1 cellular context compared by ENCODE assay signal in the genomic region with DNA sequence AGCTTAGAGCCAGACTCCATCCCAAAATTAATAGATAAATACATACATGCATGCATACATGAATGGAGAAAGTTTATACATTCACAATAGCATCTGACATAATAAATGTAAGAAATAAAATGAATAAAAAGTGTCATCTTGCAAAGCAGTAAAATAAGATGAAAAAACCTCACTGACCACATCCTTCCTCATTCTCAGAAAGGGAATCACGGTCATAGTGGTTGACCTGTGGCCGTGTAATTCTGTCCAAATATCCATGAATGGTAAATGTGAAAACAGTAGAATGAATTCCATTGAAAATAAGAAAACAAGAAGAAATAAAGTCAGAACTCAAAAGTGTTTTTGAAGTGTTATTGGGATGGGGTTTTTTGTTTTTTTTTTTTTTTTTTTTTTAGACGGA.
TF ChIP-seq lines count a peak whose summit lies in the region.

No MANE protein-coding gene starts in this region.

TF ChIP-seq in GM12878, 131 proteins besides CTCF, POLR2A, EP300 and RAD21 (continues in another document):
- no peak for TF ChIP-seq ESRRA (IDR thresholded peaks at IDR 0.05; ENCODE audit: low read length)
- TF ChIP-seq LARP7 (IDR thresholded peaks at IDR 0.05): no peak
- no peak for TF ChIP-seq KLF5 (IDR thresholded peaks at IDR 0.05; ENCODE audit: partially characterized antibody)
- TF ChIP-seq PML (IDR thresholded peaks at IDR 0.05; ENCODE audit: low read length): no peak
- TF ChIP-seq KAT2A (conservative IDR thresholded peaks at IDR 0.05; ENCODE audit: control insufficient read depth, low read depth, low read length): no peak
- no peak for TF ChIP-seq RAD51 (IDR thresholded peaks at IDR 0.05)
- TF ChIP-seq FOS (IDR thresholded peaks at IDR 0.05; ENCODE audit: borderline replicate concordance, extremely low read depth, insufficient read length): no peak
- TF ChIP-seq SUPT20H (IDR thresholded peaks at IDR 0.05; ENCODE audit: borderline replicate concordance, control insufficient read depth, low read depth, low read length): no peak
- peak; percentile 19; the same call in 1 of the 2 replicates for TF ChIP-seq JUNB (IDR thresholded peaks at IDR 0.05)
- no peak for TF ChIP-seq SIN3A (IDR thresholded peaks at IDR 0.05; ENCODE audit: low read depth, low read length)
- TF ChIP-seq IKZF2 (IDR thresholded peaks at IDR 0.05): peak; percentile 53 to 60; a peak in 3 of 4 replicates
- peak; percentile 20 to 22; a peak in 1 of 4 replicates for TF ChIP-seq BHLHE40 (IDR thresholded peaks at IDR 0.05; ENCODE audit: borderline replicate concordance in 1 of 2, low read depth in 2 of 2, low read length in 1 of 2)
- no peak for TF ChIP-seq MXI1 (IDR thresholded peaks at IDR 0.05; ENCODE audit: low read depth, low read length)
- TF ChIP-seq NR2F1 (conservative IDR thresholded peaks at IDR 0.05): peak; percentile 38; the same call in 1 of the 2 replicates
- TF ChIP-seq SMAD1 (IDR thresholded peaks at IDR 0.05; ENCODE audit: low read depth, partially characterized antibody): no peak
- no peak for TF ChIP-seq RCOR1 (conservative IDR thresholded peaks at IDR 0.05; ENCODE audit: low read depth, low read length)
- no peak for TF ChIP-seq CHD1 (IDR thresholded peaks at IDR 0.05; ENCODE audit: low read depth, low read length)
- no peak for TF ChIP-seq ASH2L (IDR thresholded peaks at IDR 0.05; ENCODE audit: borderline replicate concordance, low read depth)
- TF ChIP-seq, protein P1, sequence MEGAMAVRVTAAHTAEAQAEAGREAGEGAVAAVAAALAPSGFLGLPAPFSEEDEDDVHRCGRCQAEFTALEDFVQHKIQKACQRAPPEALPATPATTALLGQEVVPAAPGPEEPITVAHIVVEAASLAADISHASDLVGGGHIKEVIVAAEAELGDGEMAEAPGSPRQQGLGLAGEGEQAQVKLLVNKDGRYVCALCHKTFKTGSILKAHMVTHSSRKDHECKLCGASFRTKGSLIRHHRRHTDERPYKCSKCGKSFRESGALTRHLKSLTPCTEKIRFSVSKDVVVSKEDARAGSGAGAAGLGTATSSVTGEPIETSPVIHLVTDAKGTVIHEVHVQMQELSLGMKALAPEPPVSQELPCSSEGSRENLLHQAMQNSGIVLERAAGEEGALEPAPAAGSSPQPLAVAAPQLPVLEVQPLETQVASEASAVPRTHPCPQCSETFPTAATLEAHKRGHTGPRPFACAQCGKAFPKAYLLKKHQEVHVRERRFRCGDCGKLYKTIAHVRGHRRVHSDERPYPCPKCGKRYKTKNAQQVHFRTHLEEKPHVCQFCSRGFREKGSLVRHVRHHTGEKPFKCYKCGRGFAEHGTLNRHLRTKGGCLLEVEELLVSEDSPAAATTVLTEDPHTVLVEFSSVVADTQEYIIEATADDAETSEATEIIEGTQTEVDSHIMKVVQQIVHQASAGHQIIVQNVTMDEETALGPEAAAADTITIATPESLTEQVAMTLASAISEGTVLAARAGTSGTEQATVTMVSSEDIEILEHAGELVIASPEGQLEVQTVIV (IDR thresholded peaks at IDR 0.05; ENCODE audit: borderline replicate concordance, partially characterized antibody): no peak
- TF ChIP-seq DPF2 (IDR thresholded peaks at IDR 0.05): no peak
- no peak for TF ChIP-seq SMAD5 (IDR thresholded peaks at IDR 0.05; ENCODE audit: low read depth)
- TF ChIP-seq ZZZ3 (IDR thresholded peaks at IDR 0.05; ENCODE audit: control insufficient read depth, insufficient read length, low read depth): no peak
- peak; percentile 95 for TF ChIP-seq RUNX3 (IDR thresholded peaks at IDR 0.05; ENCODE audit: low read length)
- TF ChIP-seq GABPA (IDR thresholded peaks at IDR 0.05; ENCODE audit: low read depth): no peak
- TF ChIP-seq BCL3 (IDR thresholded peaks at IDR 0.05; ENCODE audit: borderline replicate concordance, insufficient read depth, low read depth, low read length, poor library complexity, severe bottlenecking): no peak
- TF ChIP-seq ZSCAN29 (IDR thresholded peaks at IDR 0.05): no peak
- TF ChIP-seq PAX5 (IDR thresholded peaks at IDR 0.05; ENCODE audit: borderline replicate concordance, low read depth, low read length): peak; percentile 28; the same call in 1 of the 2 replicates
- TF ChIP-seq YY1 (IDR thresholded peaks at IDR 0.05; ENCODE audit: low read depth, low read length): no peak
- TF ChIP-seq, protein P2, sequence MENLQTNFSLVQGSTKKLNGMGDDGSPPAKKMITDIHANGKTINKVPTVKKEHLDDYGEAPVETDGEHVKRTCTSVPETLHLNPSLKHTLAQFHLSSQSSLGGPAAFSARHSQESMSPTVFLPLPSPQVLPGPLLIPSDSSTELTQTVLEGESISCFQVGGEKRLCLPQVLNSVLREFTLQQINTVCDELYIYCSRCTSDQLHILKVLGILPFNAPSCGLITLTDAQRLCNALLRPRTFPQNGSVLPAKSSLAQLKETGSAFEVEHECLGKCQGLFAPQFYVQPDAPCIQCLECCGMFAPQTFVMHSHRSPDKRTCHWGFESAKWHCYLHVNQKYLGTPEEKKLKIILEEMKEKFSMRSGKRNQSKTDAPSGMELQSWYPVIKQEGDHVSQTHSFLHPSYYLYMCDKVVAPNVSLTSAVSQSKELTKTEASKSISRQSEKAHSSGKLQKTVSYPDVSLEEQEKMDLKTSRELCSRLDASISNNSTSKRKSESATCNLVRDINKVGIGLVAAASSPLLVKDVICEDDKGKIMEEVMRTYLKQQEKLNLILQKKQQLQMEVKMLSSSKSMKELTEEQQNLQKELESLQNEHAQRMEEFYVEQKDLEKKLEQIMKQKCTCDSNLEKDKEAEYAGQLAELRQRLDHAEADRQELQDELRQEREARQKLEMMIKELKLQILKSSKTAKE (IDR thresholded peaks at IDR 0.05; ENCODE audit: low read depth, poor library complexity, severe bottlenecking): no peak
- TF ChIP-seq TCF7 (IDR thresholded peaks at IDR 0.05; ENCODE audit: borderline replicate concordance): no peak
- TF ChIP-seq NFIC (IDR thresholded peaks at IDR 0.05; ENCODE audit: low read depth, low read length): peak; percentile 60
- TF ChIP-seq CUX1 (IDR thresholded peaks at IDR 0.05; ENCODE audit: insufficient replicate concordance, low read depth, low read length): no peak
- TF ChIP-seq PBX3 (IDR thresholded peaks at IDR 0.05; ENCODE audit: insufficient replicate concordance, low read depth, low read length): no peak
- TF ChIP-seq, protein P3, sequence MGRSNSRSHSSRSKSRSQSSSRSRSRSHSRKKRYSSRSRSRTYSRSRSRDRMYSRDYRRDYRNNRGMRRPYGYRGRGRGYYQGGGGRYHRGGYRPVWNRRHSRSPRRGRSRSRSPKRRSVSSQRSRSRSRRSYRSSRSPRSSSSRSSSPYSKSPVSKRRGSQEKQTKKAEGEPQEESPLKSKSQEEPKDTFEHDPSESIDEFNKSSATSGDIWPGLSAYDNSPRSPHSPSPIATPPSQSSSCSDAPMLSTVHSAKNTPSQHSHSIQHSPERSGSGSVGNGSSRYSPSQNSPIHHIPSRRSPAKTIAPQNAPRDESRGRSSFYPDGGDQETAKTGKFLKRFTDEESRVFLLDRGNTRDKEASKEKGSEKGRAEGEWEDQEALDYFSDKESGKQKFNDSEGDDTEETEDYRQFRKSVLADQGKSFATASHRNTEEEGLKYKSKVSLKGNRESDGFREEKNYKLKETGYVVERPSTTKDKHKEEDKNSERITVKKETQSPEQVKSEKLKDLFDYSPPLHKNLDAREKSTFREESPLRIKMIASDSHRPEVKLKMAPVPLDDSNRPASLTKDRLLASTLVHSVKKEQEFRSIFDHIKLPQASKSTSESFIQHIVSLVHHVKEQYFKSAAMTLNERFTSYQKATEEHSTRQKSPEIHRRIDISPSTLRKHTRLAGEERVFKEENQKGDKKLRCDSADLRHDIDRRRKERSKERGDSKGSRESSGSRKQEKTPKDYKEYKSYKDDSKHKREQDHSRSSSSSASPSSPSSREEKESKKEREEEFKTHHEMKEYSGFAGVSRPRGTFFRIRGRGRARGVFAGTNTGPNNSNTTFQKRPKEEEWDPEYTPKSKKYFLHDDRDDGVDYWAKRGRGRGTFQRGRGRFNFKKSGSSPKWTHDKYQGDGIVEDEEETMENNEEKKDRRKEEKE (IDR thresholded peaks at IDR 0.05): no peak
- no peak for TF ChIP-seq POU2F2 (IDR thresholded peaks at IDR 0.05; ENCODE audit: borderline replicate concordance, low read depth, low read length)
- TF ChIP-seq, protein P4, sequence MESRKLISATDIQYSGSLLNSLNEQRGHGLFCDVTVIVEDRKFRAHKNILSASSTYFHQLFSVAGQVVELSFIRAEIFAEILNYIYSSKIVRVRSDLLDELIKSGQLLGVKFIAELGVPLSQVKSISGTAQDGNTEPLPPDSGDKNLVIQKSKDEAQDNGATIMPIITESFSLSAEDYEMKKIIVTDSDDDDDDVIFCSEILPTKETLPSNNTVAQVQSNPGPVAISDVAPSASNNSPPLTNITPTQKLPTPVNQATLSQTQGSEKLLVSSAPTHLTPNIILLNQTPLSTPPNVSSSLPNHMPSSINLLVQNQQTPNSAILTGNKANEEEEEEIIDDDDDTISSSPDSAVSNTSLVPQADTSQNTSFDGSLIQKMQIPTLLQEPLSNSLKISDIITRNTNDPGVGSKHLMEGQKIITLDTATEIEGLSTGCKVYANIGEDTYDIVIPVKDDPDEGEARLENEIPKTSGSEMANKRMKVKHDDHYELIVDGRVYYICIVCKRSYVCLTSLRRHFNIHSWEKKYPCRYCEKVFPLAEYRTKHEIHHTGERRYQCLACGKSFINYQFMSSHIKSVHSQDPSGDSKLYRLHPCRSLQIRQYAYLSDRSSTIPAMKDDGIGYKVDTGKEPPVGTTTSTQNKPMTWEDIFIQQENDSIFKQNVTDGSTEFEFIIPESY (IDR thresholded peaks at IDR 0.05): no peak
- no peak for TF ChIP-seq NRF1 (conservative IDR thresholded peaks at IDR 0.05; ENCODE audit: low read depth, low read length)
- TF ChIP-seq ATF7 (IDR thresholded peaks at IDR 0.05; ENCODE audit: low read depth): no peak
- no peak for TF ChIP-seq BRCA1 (IDR thresholded peaks at IDR 0.05; ENCODE audit: low read depth, low read length)
- TF ChIP-seq NR2C1 (IDR thresholded peaks at IDR 0.05): no peak
- TF ChIP-seq SMC3 (IDR thresholded peaks at IDR 0.05; ENCODE audit: borderline replicate concordance, low read length): no peak
- TF ChIP-seq EED (IDR thresholded peaks at IDR 0.05; ENCODE audit: low read depth): 0 out of 2 replicates have a peak, but pooled peaks have one; percentile 47
- TF ChIP-seq GATAD2B (conservative IDR thresholded peaks at IDR 0.05; ENCODE audit: low read depth): no peak
- TF ChIP-seq CBFB (IDR thresholded peaks at IDR 0.05; ENCODE audit: low read depth): peak; percentile 35; the same call in 1 of the 2 replicates
- TF ChIP-seq TBL1XR1 (IDR thresholded peaks at IDR 0.05; ENCODE audit: low read depth, low read length): no peak
- TF ChIP-seq SP1 (IDR thresholded peaks at IDR 0.05; ENCODE audit: low read depth, low read length): no peak
- TF ChIP-seq, protein P5, sequence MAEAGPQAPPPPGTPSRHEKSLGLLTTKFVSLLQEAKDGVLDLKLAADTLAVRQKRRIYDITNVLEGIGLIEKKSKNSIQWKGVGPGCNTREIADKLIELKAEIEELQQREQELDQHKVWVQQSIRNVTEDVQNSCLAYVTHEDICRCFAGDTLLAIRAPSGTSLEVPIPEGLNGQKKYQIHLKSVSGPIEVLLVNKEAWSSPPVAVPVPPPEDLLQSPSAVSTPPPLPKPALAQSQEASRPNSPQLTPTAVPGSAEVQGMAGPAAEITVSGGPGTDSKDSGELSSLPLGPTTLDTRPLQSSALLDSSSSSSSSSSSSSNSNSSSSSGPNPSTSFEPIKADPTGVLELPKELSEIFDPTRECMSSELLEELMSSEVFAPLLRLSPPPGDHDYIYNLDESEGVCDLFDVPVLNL (IDR thresholded peaks at IDR 0.05; ENCODE audit: low read depth, low read length): no peak
- no peak for TF ChIP-seq ZNF217 (IDR thresholded peaks at IDR 0.05)
